ENCODE assay signal across 28 cellular contexts in genomic region chr7:152527610-152528032, GRCh38.
DNase-seq lines count a peak whose midpoint lies in the region; ATAC-seq, FAIRE-seq and TF ChIP-seq lines count a peak whose summit lies in the region.
"Had no signal": no experiment of that assay in that cellular context is flagged by ENCODE, and none has a peak within 500 bp of the region (broad histone marks: within the 10 kb centered on the region; RNA-seq: fewer than 3 reads in every experiment).

No MANE protein-coding gene starts in this region.

- TF ChIP-seq RAD21 in K562 (CRISPR knock-in tag; conservative IDR thresholded peaks at IDR 0.05 in 1 of 2, IDR thresholded peaks at IDR 0.05 in 1 of 2), result no peak

- no peak overlapping the region for H2AFZ ChIP-seq in K562 (ENCODE audit: low read depth, low read length)

- no peaks in the 10 kb centered on the region for H3K79me2 ChIP-seq in K562 (ENCODE audit: control insufficient read depth, insufficient read depth, low read length)

- H3K9ac ChIP-seq in K562 (ENCODE audit: insufficient read depth in 1 of 2, low read depth in 2 of 2, low read length in 2 of 2), result no peak overlapping the region

- H3K9me1 ChIP-seq in K562 (ENCODE audit: control insufficient read depth, insufficient read depth, low read length), result no peaks in the 10 kb centered on the region

- POLR2A ChIA-PET in K562 (lab: Yijun Ruan, JAX), result interaction anchor here (0.6 kb wide), 2 partner anchors 8 to 13 kb away, joined by 3 read pairs; no protein-coding TSS in a partner anchor

- intact Hi-C loops in Right ventricle myocardium superior (cut with DNase I), result no loop called here
- intact Hi-C loops in K562 (cut with micrococcal nuclease), result no loop called here
- intact Hi-C loops in aorta (cut with DNase I), result no loop called here

- no peaks in the 10 kb centered on the region; the same call in 1 of the 2 replicates for H4K20me1 ChIP-seq in K562 (replicated peaks; ENCODE audit: control insufficient read depth, insufficient read depth, low read length)

- TF ChIP-seq CTCF in right atrium auricular region (IDR thresholded peaks at IDR 0.05), result no peak
- no peak for TF ChIP-seq CTCF in K562 (IDR thresholded peaks at IDR 0.05 in 2 of 3, conservative IDR thresholded peaks at IDR 0.05 in 1 of 3; ENCODE audit: insufficient read depth in 2 of 3, low read depth in 1 of 3, low read length in 3 of 3)
- TF ChIP-seq CTCF in gastroesophageal sphincter (IDR thresholded peaks at IDR 0.05), result no peak

- H3K4me3 ChIP-seq in right atrium auricular region, result no peak overlapping the region
- H3K4me3 ChIP-seq in K562, result no peak overlapping the region
- no peak overlapping the region for H3K4me3 ChIP-seq in gastroesophageal sphincter
- no peak overlapping the region for H3K4me3 ChIP-seq in aorta (ENCODE audit: low read length in 2 of 2)
- H3K4me3 ChIP-seq: dorsolateral prefrontal cortex, lower lobe of right lung, upper lobe of left lung had no signal

- no peak for TF ChIP-seq EP300 in K562 (IDR thresholded peaks at IDR 0.05; ENCODE audit: low read length)
- TF ChIP-seq EP300 in gastroesophageal sphincter (IDR thresholded peaks at IDR 0.05), result no peak

- ATAC-seq in Right ventricle myocardium superior (ENCODE audit: poor library complexity) (no peak), K562 (no peak), gastroesophageal sphincter (peak; percentile 60), aorta (ENCODE audit: low FRiP score) (peak; percentile 36), HG03520 (IDR thresholded peaks at IDR 0.05; ENCODE audit: unreplicated experiment) (no peak)
- ATAC-seq: lower lobe of right lung, WTC11 had no signal

- peak; percentile 29 for FAIRE-seq in K562 (lab: Jason Lieb, UNC)
- FAIRE-seq: A204.1, frontal cortex, GM12891, H54, HTR-8/SVneo, small intestine had no signal

- 6% methylated on average over 7 of the region's 7 CpGs for WGBS in K562 (ENCODE audit: insufficient coverage, low coverage, missing lambda C conversion rate)
- WGBS in gastroesophageal sphincter (ENCODE audit: low coverage in 1 of 2), 2 donors, result 14% methylated on average over 7 of the region's 7 CpGs
- 3 to 6% methylated on average over 7 of the region's 7 CpGs for WGBS in aorta, 2 donors

- no peak overlapping the region for H3K4me2 ChIP-seq in K562 (ENCODE audit: insufficient read depth, low read length)

- BruUV-seq in K562 (replicated peaks; lab: Mats Ljungman, UMichigan), result no TSS peak

- H3K9me3 ChIP-seq in right atrium auricular region (no peaks in the 10 kb centered on the region), K562 (replicated peaks; ENCODE audit: control insufficient read depth, insufficient read depth, low read depth, low read length) (no peaks in the 10 kb centered on the region), gastroesophageal sphincter (no peaks in the 10 kb centered on the region), aorta (ENCODE audit: control insufficient read depth, low read length) (no peaks in the 10 kb centered on the region)
- H3K9me3 ChIP-seq: lower lobe of right lung, upper lobe of left lung had no signal

- CTCF ChIA-PET in K562 (lab: Yijun Ruan, JAX; ENCODE audit: low intra/inter-chr PET ratio), result no interaction called here

- DNase-seq in Right ventricle myocardium superior (peak; percentile 10), right atrium auricular region (ENCODE audit: low spot score) (no peak), K562 (ENCODE audit: extremely low read depth in 1 of 4, low spot score in 3 of 4) (no peak), aorta (no peak), midbrain (lab: John Stamatoyannopoulos, UW) (no peak), hypothalamus (lab: John Stamatoyannopoulos, UW) (no peak)
- DNase-seq: activated CD4-positive, alpha-beta T cell treated with anti-CD3 and anti-CD28 coated beads, Interleukin-2, amount 50 U/mL, for 1 hour; activated naive CD4-positive, alpha-beta T cell treated with anti-CD3 and anti-CD28 coated beads, Interleukin-2, amount 50 U/mL, for 16 hours; anterior cingulate cortex; central memory CD4-positive, alpha-beta T cell; DND-41; dorsolateral prefrontal cortex; lower lobe of right lung; NCI-H1694 treated with DMSO at 0.1 percent for 48 hours; NCI-H2171; NCI-H526 treated with DMSO at 0.1 percent for 48 hours; RPMI8226; small intestine; stimulated activated CD4-positive, alpha-beta T cell treated with anti-CD3 and anti-CD28 coated beads, Interleukin-1b, Interleukin-23, amount 100 ng/mL, for 48 hours; upper lobe of left lung had no signal

- H3K27ac ChIP-seq in right atrium auricular region (no peak overlapping the region), K562 (ENCODE audit: extremely low read depth, low read depth, low read length) (no peak overlapping the region), gastroesophageal sphincter (peak overlapping the region in 2 of 4 donors; percentile 21 to 30), aorta (ENCODE audit: low read depth in 1 of 2, low read length in 2 of 2) (no peak overlapping the region)
- H3K27ac ChIP-seq: dorsolateral prefrontal cortex, lower lobe of right lung, upper lobe of left lung had no signal

- H3K27me3 ChIP-seq in right atrium auricular region (no peaks in the 10 kb centered on the region), K562 (ENCODE audit: control insufficient read depth in 2 of 2, insufficient read depth in 2 of 2, low read length in 2 of 2) (peaks cover 46 to 76% of the 10 kb centered on the region in 2 experiments), gastroesophageal sphincter (no peaks in the 10 kb centered on the region), aorta (ENCODE audit: control insufficient read depth in 1 of 2, insufficient read depth in 2 of 2, low read length in 1 of 2) (no peaks in the 10 kb centered on the region)
- H3K27me3 ChIP-seq: dorsolateral prefrontal cortex, upper lobe of left lung had no signal

- in situ Hi-C loops in K562 (cut with MboI), result no loop called here

- H3K4me1 ChIP-seq in right atrium auricular region (peaks cover 0 to 4% of the 10 kb centered on the region in 2 donors), K562 (replicated peaks in 1 of 2; ENCODE audit: control insufficient read depth in 2 of 2, insufficient read depth in 2 of 2, low read length in 2 of 2) (peaks cover 0 to 7% of the 10 kb centered on the region in 2 experiments; a peak in 2 of 5 replicates), gastroesophageal sphincter (peaks cover 0 to 17% (median 4%) of the 10 kb centered on the region in 3 donors), aorta (ENCODE audit: control insufficient read depth in 1 of 2, insufficient read depth in 2 of 2, low read length in 2 of 2) (no peaks in the 10 kb centered on the region)
- H3K4me1 ChIP-seq: lower lobe of right lung had no signal

- TF ChIP-seq POLR2A in K562 (conservative IDR thresholded peaks at IDR 0.05), result no peak
- no peak for TF ChIP-seq POLR2A in gastroesophageal sphincter (IDR thresholded peaks at IDR 0.05)

- H3K36me3 ChIP-seq in right atrium auricular region (no peaks in the 10 kb centered on the region), K562 (ENCODE audit: control insufficient read depth, insufficient read depth, low read length) (no peaks in the 10 kb centered on the region), gastroesophageal sphincter (no peaks in the 10 kb centered on the region), aorta (ENCODE audit: control insufficient read depth in 1 of 2, insufficient read depth in 2 of 2, low read length in 1 of 2) (no peaks in the 10 kb centered on the region)
- H3K36me3 ChIP-seq: lower lobe of right lung, upper lobe of left lung had no signal

TF ChIP-seq in K562, 482 proteins besides CTCF, POLR2A, EP300 and RAD21:
- TF ChIP-seq, protein P1, sequence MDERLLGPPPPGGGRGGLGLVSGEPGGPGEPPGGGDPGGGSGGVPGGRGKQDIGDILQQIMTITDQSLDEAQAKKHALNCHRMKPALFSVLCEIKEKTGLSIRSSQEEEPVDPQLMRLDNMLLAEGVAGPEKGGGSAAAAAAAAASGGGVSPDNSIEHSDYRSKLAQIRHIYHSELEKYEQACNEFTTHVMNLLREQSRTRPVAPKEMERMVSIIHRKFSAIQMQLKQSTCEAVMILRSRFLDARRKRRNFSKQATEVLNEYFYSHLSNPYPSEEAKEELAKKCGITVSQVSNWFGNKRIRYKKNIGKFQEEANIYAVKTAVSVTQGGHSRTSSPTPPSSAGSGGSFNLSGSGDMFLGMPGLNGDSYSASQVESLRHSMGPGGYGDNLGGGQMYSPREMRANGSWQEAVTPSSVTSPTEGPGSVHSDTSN (CRISPR knock-in tag; IDR thresholded peaks at IDR 0.05; ENCODE audit: low read depth), result no peak
- TF ChIP-seq, protein P1 (tag; conservative IDR thresholded peaks at IDR 0.05; ENCODE audit: low read depth), result 0 out of 2 replicates have a peak, but pooled peaks have one; percentile 8
- no peak for TF ChIP-seq PTTG1 (tag; IDR thresholded peaks at IDR 0.05; ENCODE audit: low read depth)
- TF ChIP-seq FOS (IDR thresholded peaks at IDR 0.05; ENCODE audit: extremely low read depth, insufficient read length), result no peak
- no peak for TF ChIP-seq ELF2 (CRISPR knock-in tag; IDR thresholded peaks at IDR 0.05)
- 0 out of 2 replicates have a peak, but pooled peaks have one; percentile 59 for TF ChIP-seq EZH2 (IDR thresholded peaks at IDR 0.05; ENCODE audit: borderline replicate concordance, low read depth, low read length)
- TF ChIP-seq ATF3 (IDR thresholded peaks at IDR 0.05), result peak; percentile 36; the same call in 1 of the 2 replicates
- TF ChIP-seq ATF3 (CRISPR knock-in tag; conservative IDR thresholded peaks at IDR 0.05), result no peak
- TF ChIP-seq NBN (IDR thresholded peaks at IDR 0.05; ENCODE audit: low read depth), result no peak

Comparison
In these comparisons a context has a peak if more than half of its experiments do, and no peak if none do; other contexts are left out.
1. ATAC-seq: peak in gastroesophageal sphincter (single experiment) and aorta (single experiment); none in Right ventricle myocardium superior (single experiment), K562 (single experiment) and HG03520 (single experiment).